Comparison of ENCODE assay signal across 8 cellular contexts in genomic region chr17:57084802-57085447, GRCh38. TPM values are rescaled to one million over a fixed set of nuclear protein-coding genes. Genes with fewer than 3 reads are reported as not detected.
DNase-seq lines count a peak whose midpoint lies in the region; TF ChIP-seq lines count a peak whose summit lies in the region.

Gene AKAP1 (plus strand): TSS chr17:57085246. CDS start chr17:57105465, 20,219 bp downstream.

- H2AFZ ChIP-seq in MM.1S (ENCODE audit: low read length) (peak within 1 kb of the TSS; percentile 69), neural cell (ENCODE audit: low read depth, low read length) (peak within 1 kb of the TSS; percentile 97)

- H3F3A ChIP-seq in MM.1S (ENCODE audit: insufficient read depth, low read length): peaks cover 30% of the 10 kb centered on the region
- no peaks in the 10 kb centered on the region for H3F3A ChIP-seq in neural cell (ENCODE audit: insufficient read depth, low read length, poor library complexity, severe bottlenecking)

- H3K9me3 ChIP-seq in MM.1S (replicated peaks; ENCODE audit: insufficient read depth, low read length) (no peaks in the 10 kb centered on the region), neural cell (ENCODE audit: low read length) (no peaks in the 10 kb centered on the region), stomach (no peaks in the 10 kb centered on the region)

- intact Hi-C loops in stomach (cut with DNase I; ENCODE audit: low total_unique reads): no loop called here

- H3K27me3 ChIP-seq in MM.1S (replicated peaks; ENCODE audit: insufficient read depth, low read length): no peaks in the 10 kb centered on the region
- peaks cover 3% of the 10 kb centered on the region for H3K27me3 ChIP-seq in neural cell (ENCODE audit: insufficient read depth, low read depth, low read length)
- no peaks in the 10 kb centered on the region for H3K27me3 ChIP-seq in stomach

- H3K36me3 ChIP-seq in MM.1S (replicated peaks; ENCODE audit: insufficient read depth, low read length) (no peaks in the 10 kb centered on the region), neural cell (ENCODE audit: insufficient read depth, low read length) (no peaks in the 10 kb centered on the region), stomach (no peaks in the 10 kb centered on the region)

- H3K79me2 ChIP-seq in MM.1S (ENCODE audit: low read length) (peaks cover 47% of the 10 kb centered on the region), neural cell (replicated peaks; ENCODE audit: insufficient read depth, low read length) (peaks cover 11% of the 10 kb centered on the region)

- H3K4me1 ChIP-seq in MM.1S (ENCODE audit: low read length): peaks cover 28% of the 10 kb centered on the region
- H3K4me1 ChIP-seq in stomach: peaks cover 31 to 55% (median 45%) of the 10 kb centered on the region in 4 donors

- TF ChIP-seq EP300 in neural cell (conservative IDR thresholded peaks at IDR 0.05; ENCODE audit: poor library complexity, severe bottlenecking) (peak; percentile 64), stomach (IDR thresholded peaks at IDR 0.05) (no peak)

- H3K9me2 ChIP-seq in MM.1S (replicated peaks; ENCODE audit: insufficient read depth, low read length) (no peaks in the 10 kb centered on the region), neural cell (ENCODE audit: insufficient read depth, low read length) (no peaks in the 10 kb centered on the region)

- H3K4me3 ChIP-seq in MM.1S (ENCODE audit: low read length) (peak within 1 kb of the TSS; percentile 90), neural cell (ENCODE audit: low read length) (peak within 1 kb of the TSS; percentile 96), stomach (peak within 1 kb of the TSS; percentile 76 to 93 (median 88))

- TF ChIP-seq CTCF in MM.1S (IDR thresholded peaks at IDR 0.05; ENCODE audit: low read length) (peak; percentile 10; the same call in 1 of the 2 replicates), neural cell (IDR thresholded peaks at IDR 0.05; ENCODE audit: poor library complexity, severe bottlenecking) (peak; percentile 82), stomach (IDR thresholded peaks at IDR 0.05) (peak in 2 of 7 experiments; percentile 35 to 52)

- peak within 1 kb of the TSS; percentile 60; the same call in 1 of the 2 replicates for H3K27ac ChIP-seq in MM.1S (ENCODE audit: low read length)
- peak within 1 kb of the TSS; percentile 98 for H3K27ac ChIP-seq in neural cell (ENCODE audit: low read length)
- H3K27ac ChIP-seq in stomach: peak within 1 kb of the TSS; percentile 92 to 98 (median 97)

- TF ChIP-seq POLR2A in stomach (IDR thresholded peaks at IDR 0.05): peak in 2 of 4 donors; percentile 87 to 96

- DNase-seq in GF-D8 (lab: John Stamatoyannopoulos, UW) (peak; percentile 86), HCEC 1CT (peak; percentile 95), MM.1S (peak; percentile 98), SHP77 treated with DMSO at 0.1 percent for 48 hours (lab: John Stamatoyannopoulos, UW) (peak; percentile 89), fibroblast of the conjunctiva (ENCODE audit: low read depth) (peak; percentile 85), stomach (peak; percentile 98)
- peak; percentile 98 for DNase-seq in activated effector memory CD4-positive, alpha-beta T cell treated with anti-CD3 and anti-CD28 coated beads, Interleukin-2, amount 50 U/mL, for 16 hours

- H3K4me2 ChIP-seq in MM.1S (ENCODE audit: low read depth, low read length) (peak within 1 kb of the TSS; percentile 79), neural cell (ENCODE audit: low read length) (peak within 1 kb of the TSS; percentile 83)

- peak; percentile 45 for TF ChIP-seq RAD21 in neural cell (conservative IDR thresholded peaks at IDR 0.05)

- H4K20me1 ChIP-seq in MM.1S (ENCODE audit: insufficient read depth, low read length): peaks cover 25% of the 10 kb centered on the region; the same call in 1 of the 2 replicates
- no peaks in the 10 kb centered on the region for H4K20me1 ChIP-seq in neural cell (ENCODE audit: insufficient read depth)

- peak within 1 kb of the TSS; percentile 97 for H3K9ac ChIP-seq in MM.1S (ENCODE audit: low read length)
- H3K9ac ChIP-seq in neural cell (ENCODE audit: low read length): peak within 1 kb of the TSS; percentile 98

- 0 to 1% (median 0%) methylated on average over 8 to 83 of the region's 85 CpGs for WGBS in stomach, 5 donors

TF ChIP-seq in neural cell, 6 proteins besides CTCF, POLR2A, EP300 and RAD21:
- TF ChIP-seq REST (IDR thresholded peaks at IDR 0.05; ENCODE audit: borderline replicate concordance) (peak; percentile 82), POLR2AphosphoS5 (IDR thresholded peaks at IDR 0.05) (peak; percentile 99), TAF1 (IDR thresholded peaks at IDR 0.05; ENCODE audit: low read depth) (peak; percentile 82), EZH2 (IDR thresholded peaks at IDR 0.05; ENCODE audit: borderline replicate concordance, insufficient read depth, low read length, poor library complexity, severe bottlenecking) (no peak), SMC3 (conservative IDR thresholded peaks at IDR 0.05; ENCODE audit: poor library complexity) (no peak), MXI1 (conservative IDR thresholded peaks at IDR 0.05; ENCODE audit: poor library complexity, severe bottlenecking) (peak; percentile 98)
TF ChIP-seq in neural cell: peak in this region for 4.

RNA-seq across cellular contexts. Expression of gene AKAP1, which starts in this region (rescaled TPM):
- 26.8 and 38.7 TPM in 2 replicates for polyA plus RNA-seq in neural cell
- 27.0 and 31.4 TPM in 2 replicates for polyA minus RNA-seq in neural cell
- total RNA-seq in stomach: 100 to 1,000 TPM in 3 of 5 donors, 10 to 100 TPM in 2; 49.6 to 348 (median 127) TPM
- 10 to 100 TPM in 1 of 3 donors, 1 to 10 TPM in 2; 6.6 to 26.2 (median 8.2) TPM for polyA plus RNA-seq in stomach

Comparison
In these comparisons a context has a peak if more than half of its experiments do, and no peak if none do; other contexts are left out.
1. Peak in every context shown above with its lines: DNase-seq, H3K4me3 ChIP-seq and H3K27ac ChIP-seq.